ENCODE assay signal across 8 cellular contexts in the genomic region with DNA sequence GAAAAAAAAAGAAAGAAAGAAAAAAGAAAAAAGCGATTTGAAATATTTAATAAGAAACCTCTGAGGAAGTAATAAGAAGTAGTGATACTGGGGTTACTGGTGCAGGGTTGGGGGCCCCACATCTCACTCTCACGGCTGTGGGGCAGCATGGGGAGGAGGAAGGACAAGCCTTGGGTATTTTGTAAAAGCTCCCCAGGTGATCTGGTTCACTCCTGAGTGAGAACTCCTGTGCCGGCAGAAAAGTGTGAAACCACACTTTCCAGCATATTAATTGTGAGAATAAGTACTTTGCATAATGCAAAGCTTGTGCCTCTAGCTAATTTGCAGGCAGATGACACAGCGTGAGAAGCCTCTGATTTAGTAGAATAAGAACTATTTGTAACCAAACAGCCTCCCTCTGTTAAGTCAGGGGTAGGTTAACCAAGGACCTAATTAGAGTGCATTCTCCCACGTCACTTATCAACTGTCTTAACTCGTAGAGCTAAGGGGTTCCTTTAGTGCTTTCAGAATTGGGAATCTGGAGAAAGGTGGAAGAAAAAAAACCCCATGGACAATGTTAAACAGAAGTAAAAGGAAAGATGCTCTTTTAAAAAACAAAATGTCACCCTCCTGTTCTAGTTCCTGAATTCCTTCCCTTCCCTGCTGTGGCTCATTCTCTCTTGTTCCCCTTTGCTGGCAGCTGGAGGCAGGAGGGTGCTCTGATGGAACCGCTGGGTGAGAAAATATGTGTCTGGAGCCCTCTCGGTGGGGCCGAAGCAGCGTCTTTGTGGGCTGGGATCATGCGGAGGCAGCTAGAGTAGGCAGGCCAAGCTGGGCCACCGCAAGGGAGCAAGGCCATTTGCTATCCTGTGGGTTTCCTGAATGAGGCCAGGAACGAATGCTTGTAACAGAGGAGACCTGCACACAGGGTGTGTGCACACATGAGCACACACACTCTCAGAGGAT.
A peak's percentile ranks its signal among the peaks of the same experiment; 100 is the strongest.
DNase-seq lines count a peak whose midpoint lies in the region; ATAC-seq and TF ChIP-seq lines count a peak whose summit lies in the region.

No MANE protein-coding gene starts in this region.

- peaks cover 31% of the 10 kb centered on the region for H3K36me3 Mint-ChIP-seq in activated CD4-positive, alpha-beta memory T cell treated with anti-CD3 and anti-CD28 coated beads for 36 hours
- H3K36me3 Mint-ChIP-seq in Caco-2 (ENCODE audit: insufficient read depth, unreplicated experiment) = no peaks in the 10 kb centered on the region

- H3K27me3 ChIP-seq in aorta (ENCODE audit: control insufficient read depth in 1 of 2, insufficient read depth in 2 of 2, low read length in 1 of 2) = no peaks in the 10 kb centered on the region
- no peaks in the 10 kb centered on the region for H3K27me3 ChIP-seq in Caco-2 (replicated peaks; ENCODE audit: control insufficient read depth, insufficient read depth, low read length)

- H3K27ac ChIP-seq in aorta (ENCODE audit: low read depth in 1 of 2, low read length in 2 of 2) = no peak overlapping the region

- H3K4me1 ChIP-seq in aorta (ENCODE audit: control insufficient read depth in 1 of 2, insufficient read depth in 2 of 2, low read length in 2 of 2) = no peaks in the 10 kb centered on the region
- H3K4me1 ChIP-seq in Caco-2 = no peaks in the 10 kb centered on the region

- peaks cover 98% of the 10 kb centered on the region for H3K4me1 Mint-ChIP-seq in activated CD4-positive, alpha-beta memory T cell treated with anti-CD3 and anti-CD28 coated beads for 36 hours (ENCODE audit: low read depth)
- H3K4me1 Mint-ChIP-seq in stimulated activated naive CD8-positive, alpha-beta T cell treated with anti-CD3 and anti-CD28 coated beads, Interleukin-15, amount 100 ng/mL, for 72 hours = peaks cover 100% of the 10 kb centered on the region
- H3K4me1 Mint-ChIP-seq in Caco-2 (ENCODE audit: low read depth, unreplicated experiment) = no peaks in the 10 kb centered on the region

- H3K27me3 Mint-ChIP-seq in activated CD4-positive, alpha-beta memory T cell treated with anti-CD3 and anti-CD28 coated beads for 36 hours = no peaks in the 10 kb centered on the region
- H3K27me3 Mint-ChIP-seq in stimulated activated naive CD8-positive, alpha-beta T cell treated with anti-CD3 and anti-CD28 coated beads, Interleukin-15, amount 100 ng/mL, for 72 hours = no peaks in the 10 kb centered on the region
- H3K27me3 Mint-ChIP-seq in Caco-2 (ENCODE audit: insufficient read depth, unreplicated experiment) = peaks cover 7% of the 10 kb centered on the region

- H3K36me3 ChIP-seq in aorta (ENCODE audit: control insufficient read depth in 1 of 2, insufficient read depth in 2 of 2, low read length in 1 of 2) = no peaks in the 10 kb centered on the region
- H3K36me3 ChIP-seq in Caco-2 (ENCODE audit: control insufficient read depth, insufficient read depth, low read length) = no peaks in the 10 kb centered on the region

- H3K4me3 ChIP-seq in aorta (ENCODE audit: low read length in 2 of 2) (no peak overlapping the region), Caco-2 (ENCODE audit: low read depth, low read length) (no peak overlapping the region)

- CTCF ChIA-PET in activated CD4-positive, alpha-beta memory T cell treated with anti-CD3 and anti-CD28 coated beads for 36 hours (lab: Charles Lee) = interaction anchor here (0.7 to 4.4 kb wide), 15 partner anchors 11 to 279 kb away, joined by 3 to 28 read pairs (median 4); a partner anchor contains a TSS
- CTCF ChIA-PET in Caco-2 (lab: Charles Lee) = no interaction called here

- H3K27ac Mint-ChIP-seq in activated CD4-positive, alpha-beta memory T cell treated with anti-CD3 and anti-CD28 coated beads for 36 hours = peak overlapping the region; percentile 95
- H3K27ac Mint-ChIP-seq in stimulated activated naive CD8-positive, alpha-beta T cell treated with anti-CD3 and anti-CD28 coated beads, Interleukin-15, amount 100 ng/mL, for 72 hours = peak overlapping the region; percentile 86 to 92
- H3K27ac Mint-ChIP-seq in Caco-2 (ENCODE audit: unreplicated experiment) = no peak overlapping the region

- H3K9me3 Mint-ChIP-seq in activated CD4-positive, alpha-beta memory T cell treated with anti-CD3 and anti-CD28 coated beads for 36 hours = no peaks in the 10 kb centered on the region
- H3K9me3 Mint-ChIP-seq in stimulated activated naive CD8-positive, alpha-beta T cell treated with anti-CD3 and anti-CD28 coated beads, Interleukin-15, amount 100 ng/mL, for 72 hours = no peaks in the 10 kb centered on the region
- no peaks in the 10 kb centered on the region for H3K9me3 Mint-ChIP-seq in Caco-2 (ENCODE audit: unreplicated experiment)

- 92 to 93% methylated on average over 13 of the region's 13 CpGs for WGBS in aorta, 2 donors

- BruUV-seq in Caco-2 (replicated peaks; lab: Mats Ljungman, UMichigan) = no TSS peak

- DNase-seq in activated CD4-positive, alpha-beta memory T cell treated with anti-CD3 and anti-CD28 coated beads for 36 hours = peak; percentile 80
- DNase-seq in iPS-NIHi11 (ENCODE audit: low spot score) (peak; percentile 43), aorta (no peak), mesenteric fat pad (ENCODE audit: low spot score) (no peak), Caco-2 (no peak)
- peak; percentile 60 to 78 for DNase-seq in stimulated activated naive CD8-positive, alpha-beta T cell treated with anti-CD3 and anti-CD28 coated beads, Interleukin-15, amount 100 ng/mL, for 72 hours

- peak overlapping the region; percentile 59 for H3K4me3 Mint-ChIP-seq in activated CD4-positive, alpha-beta memory T cell treated with anti-CD3 and anti-CD28 coated beads for 36 hours
- H3K4me3 Mint-ChIP-seq in stimulated activated naive CD8-positive, alpha-beta T cell treated with anti-CD3 and anti-CD28 coated beads, Interleukin-15, amount 100 ng/mL, for 72 hours = peak overlapping the region; percentile 74 to 78
- no peak overlapping the region for H3K4me3 Mint-ChIP-seq in Caco-2 (ENCODE audit: unreplicated experiment)

- ATAC-seq in GM19463 (IDR thresholded peaks at IDR 0.05; ENCODE audit: unreplicated experiment) (peak; percentile 86), HG03108 (IDR thresholded peaks at IDR 0.05; ENCODE audit: unreplicated experiment) (peak; percentile 60), aorta (ENCODE audit: low FRiP score) (no peak)
- peak; percentile 74 for ATAC-seq in stimulated activated naive CD8-positive, alpha-beta T cell treated with anti-CD3 and anti-CD28 coated beads, Interleukin-15, amount 100 ng/mL, for 72 hours

- no peak for TF ChIP-seq CTCF in Caco-2 (IDR thresholded peaks at IDR 0.05; ENCODE audit: insufficient read depth in 1 of 2, low read depth in 1 of 2, low read length in 1 of 2, severe bottlenecking in 1 of 2, unreplicated experiment in 1 of 2)

- intact Hi-C loops in activated CD4-positive, alpha-beta memory T cell treated with anti-CD3 and anti-CD28 coated beads for 36 hours (cut with micrococcal nuclease) = loop anchor here (1.0 to 2.0 kb wide), 9 partner anchors 14 to 252 kb away; no protein-coding TSS in a partner anchor
- intact Hi-C loops in aorta (cut with DNase I) = no loop called here
- intact Hi-C loops in Caco-2 (cut with micrococcal nuclease; ENCODE audit: unreplicated experiment) = no loop called here

- H3K9me3 ChIP-seq in aorta (ENCODE audit: control insufficient read depth, low read length) (no peaks in the 10 kb centered on the region), Caco-2 (no peaks in the 10 kb centered on the region)

- POLR2A ChIA-PET in activated CD4-positive, alpha-beta memory T cell treated with anti-CD3 and anti-CD28 coated beads for 36 hours (lab: Charles Lee) = interaction anchor here (0.6 to 4.0 kb wide), 21 partner anchors 12 to 331 kb away, joined by 3 to 28 read pairs (median 4); a partner anchor contains a TSS
- POLR2A ChIA-PET in Caco-2 (lab: Charles Lee) = no interaction called here

Comparison
In these comparisons a context has a peak if more than half of its experiments do, and no peak if none do; other contexts are left out.
1. DNase-seq: peak in activated CD4-positive, alpha-beta memory T cell treated with anti-CD3 and anti-CD28 coated beads for 36 hours (single experiment), iPS-NIHi11 (single experiment) and stimulated activated naive CD8-positive, alpha-beta T cell treated with anti-CD3 and anti-CD28 coated beads, Interleukin-15, amount 100 ng/mL, for 72 hours (2 of 2); none in aorta (0 of 2), mesenteric fat pad (single experiment) and Caco-2 (0 of 2).